Comparison of ENCODE assay signal across 10 cellular contexts in the genomic region with DNA sequence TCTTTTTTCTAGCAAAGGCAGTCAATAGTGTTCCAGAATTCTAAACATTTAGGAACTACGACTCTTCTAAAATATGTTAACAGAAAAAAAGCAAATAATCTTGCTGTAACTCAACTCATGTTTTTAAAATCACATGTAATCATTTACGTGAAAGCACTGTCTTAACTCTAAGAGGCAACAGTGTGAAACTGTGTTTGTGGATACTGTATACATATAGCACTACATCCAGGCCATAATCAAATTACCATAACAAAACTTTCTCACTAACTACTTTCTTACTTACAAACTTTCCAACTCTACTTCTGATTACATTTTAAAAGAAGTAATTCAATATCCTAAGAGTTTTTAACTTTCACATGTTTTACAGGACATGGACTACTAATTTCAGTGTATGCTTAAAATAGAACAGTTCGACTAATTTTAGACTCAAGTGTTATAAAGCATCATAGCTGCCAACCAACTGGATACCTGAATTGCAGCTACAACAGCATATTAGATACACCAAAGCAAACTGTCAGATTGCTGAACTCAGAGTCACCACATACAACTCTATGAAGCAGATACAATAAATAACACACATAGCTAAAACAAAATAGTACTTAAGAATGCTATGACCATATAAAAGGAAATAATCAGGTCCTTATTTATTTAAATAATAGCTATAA.
"Had no signal": no experiment of that assay in that cellular context is flagged by ENCODE, and none has a peak within 500 bp of the region (broad histone marks: within the 10 kb centered on the region; RNA-seq: fewer than 3 reads in every experiment).

No MANE protein-coding gene starts in this region.

- H3K9me3 ChIP-seq: ovary had no signal

- H3K36me3 ChIP-seq: ovary had no signal

- DNase-seq: activated CD8-positive, alpha-beta memory T cell treated with anti-CD3 and anti-CD28 coated beads, Interleukin-2, amount 10 ng/mL, durations not matched to agents 7 days and 5 days; activated effector memory CD4-positive, alpha-beta T cell treated with Interleukin-2 at 50 U/mL for 16 hours; activated T-cell treated with anti-CD3 and anti-CD28 coated beads, Interleukin-2, amount 50 U/mL, for 24 hours; dorsolateral prefrontal cortex; glutamatergic neuron; mesenchymal stem cell; ovary; stimulated activated CD4-positive, alpha-beta T cell treated with anti-CD3 and anti-CD28 coated beads, Interleukin-1b, Interleukin-23, amount 100 ng/mL, for 48 hours; stimulated activated naive B cell treated with anti-CD40 and anti-IgM and Interleukin-4, amounts not matched to agents 10 μg/mL and 1 μg/mL and 100 μg/mL, for 72 hours; trophoblast cell had no signal

- H3K27me3 ChIP-seq: dorsolateral prefrontal cortex, ovary had no signal

- ATAC-seq: activated CD8-positive, alpha-beta memory T cell treated with anti-CD3 and anti-CD28 coated beads, Interleukin-2, amount 10 ng/mL, durations not matched to agents 7 days and 5 days; stimulated activated naive B cell treated with anti-CD40 and anti-IgM and Interleukin-4, amounts not matched to agents 10 μg/mL and 1 μg/mL and 100 μg/mL, for 72 hours had no signal

- H3K27ac ChIP-seq: dorsolateral prefrontal cortex, ovary had no signal

- H3K4me3 ChIP-seq: dorsolateral prefrontal cortex, ovary had no signal
